1 cellular context compared by ENCODE assay signal in genomic region chr16:30922420-30922959, GRCh38.
TF ChIP-seq lines count a peak whose summit lies in the region.

No MANE protein-coding gene starts in this region.

TF ChIP-seq in endothelial cell of umbilical vein, 7 proteins besides CTCF, POLR2A, EP300 and RAD21:
- no peak for TF ChIP-seq FOS (IDR thresholded peaks at IDR 0.05; ENCODE audit: borderline replicate concordance, insufficient read depth, low read length)
- no peak for TF ChIP-seq GATA2 (IDR thresholded peaks at IDR 0.05; ENCODE audit: insufficient read depth, insufficient read length, low read depth, low read length)
- TF ChIP-seq EZH2 (IDR thresholded peaks at IDR 0.05; ENCODE audit: borderline replicate concordance, low read depth, low read length, severe bottlenecking) = no peak
- TF ChIP-seq MAX (IDR thresholded peaks at IDR 0.05; ENCODE audit: insufficient read depth, insufficient read length) = no peak
- no peak for TF ChIP-seq POLR2AphosphoS5 (IDR thresholded peaks at IDR 0.05; ENCODE audit: insufficient read depth, low read depth, low read length)
- TF ChIP-seq MYC (IDR thresholded peaks at IDR 0.05; ENCODE audit: low read depth, low read length) = no peak
- no peak for TF ChIP-seq JUN (IDR thresholded peaks at IDR 0.05; ENCODE audit: borderline replicate concordance, insufficient read depth, insufficient read length, low read depth)
